In the genomic region with DNA sequence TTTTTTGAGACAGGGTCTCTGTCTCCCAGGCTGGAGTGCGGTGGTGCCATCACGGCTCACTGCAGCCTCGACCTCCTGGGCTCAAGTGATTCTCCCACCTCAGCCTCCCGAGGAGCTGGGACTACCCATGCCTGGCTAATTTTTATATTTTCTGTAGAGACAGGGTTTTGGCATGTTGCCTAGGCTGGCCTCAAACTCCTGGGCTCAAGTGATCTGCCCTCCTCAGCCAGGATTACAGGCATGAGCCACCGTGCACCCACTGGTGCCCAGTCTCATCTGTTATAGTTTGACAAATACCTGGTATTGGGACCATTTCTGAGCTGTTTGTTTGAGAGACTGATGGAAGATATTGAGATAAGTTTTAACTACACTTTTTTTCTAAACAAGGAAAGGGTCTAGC, we compare ENCODE assay signal across 1 cellular context.
TF ChIP-seq lines count a peak whose summit lies in the region.

No MANE protein-coding gene starts in this region.

TF ChIP-seq in HepG2, 621 proteins besides CTCF, POLR2A, EP300 and RAD21:
- TF ChIP-seq ZNF225 (CRISPR knock-in tag; IDR thresholded peaks at IDR 0.05) (no peak), ZNF792 (CRISPR knock-in tag; IDR thresholded peaks at IDR 0.05) (no peak)
- TF ChIP-seq, protein P1, sequence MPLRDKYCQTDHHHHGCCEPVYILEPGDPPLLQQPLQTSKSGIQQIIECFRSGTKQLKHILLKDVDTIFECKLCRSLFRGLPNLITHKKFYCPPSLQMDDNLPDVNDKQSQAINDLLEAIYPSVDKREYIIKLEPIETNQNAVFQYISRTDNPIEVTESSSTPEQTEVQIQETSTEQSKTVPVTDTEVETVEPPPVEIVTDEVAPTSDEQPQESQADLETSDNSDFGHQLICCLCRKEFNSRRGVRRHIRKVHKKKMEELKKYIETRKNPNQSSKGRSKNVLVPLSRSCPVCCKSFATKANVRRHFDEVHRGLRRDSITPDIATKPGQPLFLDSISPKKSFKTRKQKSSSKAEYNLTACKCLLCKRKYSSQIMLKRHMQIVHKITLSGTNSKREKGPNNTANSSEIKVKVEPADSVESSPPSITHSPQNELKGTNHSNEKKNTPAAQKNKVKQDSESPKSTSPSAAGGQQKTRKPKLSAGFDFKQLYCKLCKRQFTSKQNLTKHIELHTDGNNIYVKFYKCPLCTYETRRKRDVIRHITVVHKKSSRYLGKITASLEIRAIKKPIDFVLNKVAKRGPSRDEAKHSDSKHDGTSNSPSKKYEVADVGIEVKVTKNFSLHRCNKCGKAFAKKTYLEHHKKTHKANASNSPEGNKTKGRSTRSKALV (CRISPR knock-in tag; IDR thresholded peaks at IDR 0.05): no peak
- TF ChIP-seq, protein P2, sequence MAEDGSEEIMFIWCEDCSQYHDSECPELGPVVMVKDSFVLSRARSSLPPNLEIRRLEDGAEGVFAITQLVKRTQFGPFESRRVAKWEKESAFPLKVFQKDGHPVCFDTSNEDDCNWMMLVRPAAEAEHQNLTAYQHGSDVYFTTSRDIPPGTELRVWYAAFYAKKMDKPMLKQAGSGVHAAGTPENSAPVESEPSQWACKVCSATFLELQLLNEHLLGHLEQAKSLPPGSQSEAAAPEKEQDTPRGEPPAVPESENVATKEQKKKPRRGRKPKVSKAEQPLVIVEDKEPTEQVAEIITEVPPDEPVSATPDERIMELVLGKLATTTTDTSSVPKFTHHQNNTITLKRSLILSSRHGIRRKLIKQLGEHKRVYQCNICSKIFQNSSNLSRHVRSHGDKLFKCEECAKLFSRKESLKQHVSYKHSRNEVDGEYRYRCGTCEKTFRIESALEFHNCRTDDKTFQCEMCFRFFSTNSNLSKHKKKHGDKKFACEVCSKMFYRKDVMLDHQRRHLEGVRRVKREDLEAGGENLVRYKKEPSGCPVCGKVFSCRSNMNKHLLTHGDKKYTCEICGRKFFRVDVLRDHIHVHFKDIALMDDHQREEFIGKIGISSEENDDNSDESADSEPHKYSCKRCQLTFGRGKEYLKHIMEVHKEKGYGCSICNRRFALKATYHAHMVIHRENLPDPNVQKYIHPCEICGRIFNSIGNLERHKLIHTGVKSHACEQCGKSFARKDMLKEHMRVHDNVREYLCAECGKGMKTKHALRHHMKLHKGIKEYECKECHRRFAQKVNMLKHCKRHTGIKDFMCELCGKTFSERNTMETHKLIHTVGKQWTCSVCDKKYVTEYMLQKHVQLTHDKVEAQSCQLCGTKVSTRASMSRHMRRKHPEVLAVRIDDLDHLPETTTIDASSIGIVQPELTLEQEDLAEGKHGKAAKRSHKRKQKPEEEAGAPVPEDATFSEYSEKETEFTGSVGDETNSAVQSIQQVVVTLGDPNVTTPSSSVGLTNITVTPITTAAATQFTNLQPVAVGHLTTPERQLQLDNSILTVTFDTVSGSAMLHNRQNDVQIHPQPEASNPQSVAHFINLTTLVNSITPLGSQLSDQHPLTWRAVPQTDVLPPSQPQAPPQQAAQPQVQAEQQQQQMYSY (CRISPR knock-in tag; IDR thresholded peaks at IDR 0.05): no peak
